In genomic region chr12:116675339-116676107, GRCh38 we compare ENCODE assay signal across 15 cellular contexts.
DNase-seq lines count a peak whose midpoint lies in the region; ATAC-seq, FAIRE-seq and TF ChIP-seq lines count a peak whose summit lies in the region.
"Had no signal": no experiment of that assay in that cellular context is flagged by ENCODE, and none has a peak within 500 bp of the region (broad histone marks: within the 10 kb centered on the region; RNA-seq: fewer than 3 reads in every experiment).

No MANE protein-coding gene starts in this region.

- H3K36me3 Mint-ChIP-seq in activated CD8-positive, alpha-beta memory T cell treated with anti-CD3 and anti-CD28 coated beads, Interleukin-2, amount 10 ng/mL, durations not matched to agents 7 days and 5 days, result no peaks in the 10 kb centered on the region
- H3K36me3 Mint-ChIP-seq: activated naive CD8-positive, alpha-beta T cell had no signal

- H3K18ac ChIP-seq in H1 (ENCODE audit: extremely low read depth, low read length), result no peak overlapping the region

- no peak overlapping the region for H4K8ac ChIP-seq in H1 (ENCODE audit: extremely low read depth, insufficient read depth, low read length)

- TF ChIP-seq RAD21 in H1 (IDR thresholded peaks at IDR 0.05 in 1 of 2, conservative IDR thresholded peaks at IDR 0.05 in 1 of 2; ENCODE audit: low read depth in 2 of 2, low read length in 2 of 2), result no peak

- no peak overlapping the region for H3K4ac ChIP-seq in H1 (replicated peaks; ENCODE audit: insufficient read length, low read depth, low read length)

- no peaks in the 10 kb centered on the region for H3K9me3 ChIP-seq in H1 (ENCODE audit: insufficient read depth in 2 of 2, low read depth in 1 of 2, low read length in 1 of 2)
- no peaks in the 10 kb centered on the region for H3K9me3 ChIP-seq in lung (ENCODE audit: control insufficient read depth in 2 of 2, insufficient read depth in 1 of 2, low read length in 1 of 2)

- no peak overlapping the region for H3K27ac ChIP-seq in H1 (ENCODE audit: low read depth, low read length)
- H3K27ac ChIP-seq in lung (ENCODE audit: low read depth in 1 of 2, low read length in 1 of 2), result peak overlapping the region in 1 of 2 donors; percentile 50
- H3K27ac ChIP-seq: hepatocyte had no signal

- peaks cover 49% of the 10 kb centered on the region for H3K4me1 Mint-ChIP-seq in activated CD8-positive, alpha-beta memory T cell treated with anti-CD3 and anti-CD28 coated beads, Interleukin-2, amount 10 ng/mL, durations not matched to agents 7 days and 5 days

- no peaks in the 10 kb centered on the region for H3K9me3 Mint-ChIP-seq in activated CD8-positive, alpha-beta memory T cell treated with anti-CD3 and anti-CD28 coated beads, Interleukin-2, amount 10 ng/mL, durations not matched to agents 7 days and 5 days (ENCODE audit: low read depth)
- H3K9me3 Mint-ChIP-seq: stimulated activated naive CD8-positive, alpha-beta T cell treated with anti-CD3 and anti-CD28 coated beads, Interleukin-15, amount 100 ng/mL, for 72 hours had no signal

- H2BK5ac ChIP-seq in H1 (ENCODE audit: low read depth, low read length), result 0 out of 2 replicates have a peak overlapping the region, but pooled peaks have one; percentile 26

- H2BK12ac ChIP-seq in H1 (ENCODE audit: low read depth, low read length), result no peak overlapping the region

- ATAC-seq in Right ventricle myocardium superior (ENCODE audit: poor library complexity) (peak; percentile 33), lung (ENCODE audit: insufficient read depth, low FRiP score) (peak; percentile 41), HG02840 (IDR thresholded peaks at IDR 0.05; ENCODE audit: low FRiP score, unreplicated experiment) (no peak)
- ATAC-seq in activated CD8-positive, alpha-beta memory T cell treated with anti-CD3 and anti-CD28 coated beads, Interleukin-2, amount 10 ng/mL, durations not matched to agents 7 days and 5 days, result no peak

- H2BK20ac ChIP-seq in H1 (ENCODE audit: low read length), result no peak overlapping the region

- CTCF ChIA-PET in H1 (lab: Charles Lee; ENCODE audit: partially characterized antibody), result interaction anchor here (0.6 to 1.1 kb wide), 3 partner anchors 22 to 332 kb away, joined by 3 read pairs; no protein-coding TSS in a partner anchor
- CTCF ChIA-PET in activated CD8-positive, alpha-beta memory T cell treated with anti-CD3 and anti-CD28 coated beads, Interleukin-2, amount 10 ng/mL, durations not matched to agents 7 days and 5 days (lab: Charles Lee), result interaction anchor here (1.2 to 2.6 kb wide), 2 partner anchors 16 to 33 kb away, joined by 4 to 14 read pairs; no protein-coding TSS in a partner anchor

- H3K14ac ChIP-seq in H1 (ENCODE audit: insufficient read length), result no peak overlapping the region

- no peak overlapping the region for H3K56ac ChIP-seq in H1 (replicated peaks; ENCODE audit: insufficient read length, low read depth, low read length)

- no peaks in the 10 kb centered on the region for H4K20me1 ChIP-seq in H1 (replicated peaks in 1 of 2; ENCODE audit: control insufficient read depth in 1 of 2, insufficient read depth in 2 of 2, low read length in 2 of 2)

- DNase-seq in Right ventricle myocardium superior (no peak), cardiac septum (ENCODE audit: low spot score) (no peak), H1 (ENCODE audit: low read depth in 1 of 2, low spot score in 2 of 2) (no peak), lung (ENCODE audit: low spot score) (no peak), NCI-H2081 treated with DMSO at 0.1 percent for 48 hours (lab: John Stamatoyannopoulos, UW) (no peak), ecto neural progenitor cell (ENCODE audit: low spot score) (no peak)
- DNase-seq in activated CD8-positive, alpha-beta memory T cell treated with anti-CD3 and anti-CD28 coated beads, Interleukin-2, amount 10 ng/mL, durations not matched to agents 7 days and 5 days, result no peak
- DNase-seq: COR-L47; EL; kidney; stimulated activated naive CD8-positive, alpha-beta T cell treated with anti-CD3 and anti-CD28 coated beads, Interleukin-15, amount 100 ng/mL, for 72 hours had no signal

- no peak for TF ChIP-seq POLR2A in H1 (IDR thresholded peaks at IDR 0.05; ENCODE audit: control extremely low read depth in 1 of 2, low read depth in 2 of 2, low read length in 2 of 2)

- H4K5ac ChIP-seq in H1 (ENCODE audit: insufficient read length, low read depth, low read length), result no peak overlapping the region

- no peak overlapping the region for H2BK120ac ChIP-seq in H1 (replicated peaks; ENCODE audit: low read depth, low read length)

- H3K27me3 ChIP-seq in H1 (replicated peaks in 1 of 4; ENCODE audit: control insufficient read depth in 3 of 4, extremely low read depth in 1 of 4, insufficient read depth in 3 of 4, low read length in 3 of 4) (no peaks in the 10 kb centered on the region), lung (ENCODE audit: control insufficient read depth, insufficient read depth) (no peaks in the 10 kb centered on the region)
- H3K27me3 ChIP-seq: hepatocyte had no signal

- TF ChIP-seq CTCF in H1 (IDR thresholded peaks at IDR 0.05; ENCODE audit: control extremely low read depth in 1 of 3, insufficient read depth in 1 of 3, low read depth in 1 of 3, low read length in 3 of 3), result no peak
- no peak for TF ChIP-seq CTCF in lung (IDR thresholded peaks at IDR 0.05; ENCODE audit: control extremely low read depth, extremely low read depth)

- TF ChIP-seq EP300 in H1 (IDR thresholded peaks at IDR 0.05; ENCODE audit: borderline replicate concordance in 1 of 2, low read depth in 2 of 2, low read length in 2 of 2), result no peak

- H3K79me2 ChIP-seq in H1 (ENCODE audit: control insufficient read depth in 1 of 2, insufficient read depth in 2 of 2, low read length in 2 of 2), result no peaks in the 10 kb centered on the region
- H3K79me2 ChIP-seq: hepatocyte had no signal

- H3K36me3 ChIP-seq in H1 (ENCODE audit: control insufficient read depth in 2 of 4, insufficient read depth in 4 of 4, low read length in 3 of 4), result no peaks in the 10 kb centered on the region
- H3K36me3 ChIP-seq in lung (ENCODE audit: control insufficient read depth in 2 of 2, insufficient read depth in 2 of 2, low read length in 2 of 2), result no peaks in the 10 kb centered on the region

- no peak overlapping the region for H3K4me2 ChIP-seq in H1 (ENCODE audit: insufficient read depth in 1 of 2, low read depth in 2 of 2, low read length in 2 of 2)
- H3K4me2 ChIP-seq: hepatocyte had no signal

- intact Hi-C loops in Right ventricle myocardium superior (cut with DNase I) (no loop called here), cardiac septum (cut with DNase I) (no loop called here)

- FAIRE-seq in H1 (lab: Jason Lieb, UNC), result no peak
- FAIRE-seq: kidney had no signal

- POLR2A ChIA-PET in H1 (lab: Charles Lee; ENCODE audit: partially characterized antibody), result no interaction called here

- H3K23ac ChIP-seq in H1 (ENCODE audit: insufficient read length), result no peak overlapping the region

- H2AFZ ChIP-seq in H1 (ENCODE audit: low read length), result no peak overlapping the region
- H2AFZ ChIP-seq: hepatocyte had no signal

- H3K23me2 ChIP-seq in H1 (ENCODE audit: low read depth, low read length), result peaks cover 1% of the 10 kb centered on the region; the same call in 1 of the 2 replicates

- no peaks in the 10 kb centered on the region for H3K4me1 ChIP-seq in H1 (replicated peaks in 1 of 4; ENCODE audit: control insufficient read depth in 3 of 4, insufficient read depth in 4 of 4, low read length in 3 of 4)
- H3K4me1 ChIP-seq in lung (ENCODE audit: control insufficient read depth in 2 of 2, insufficient read depth in 2 of 2, low read length in 2 of 2), result peaks cover 5 to 7% of the 10 kb centered on the region in 2 donors

- no peak overlapping the region for H3K9ac ChIP-seq in H1 (replicated peaks in 1 of 4; ENCODE audit: extremely low read depth in 1 of 4, low read depth in 3 of 4, low read length in 3 of 4)

- no peak overlapping the region for H2AK5ac ChIP-seq in H1 (ENCODE audit: low read depth, low read length)

- H3K4me3 Mint-ChIP-seq in activated CD8-positive, alpha-beta memory T cell treated with anti-CD3 and anti-CD28 coated beads, Interleukin-2, amount 10 ng/mL, durations not matched to agents 7 days and 5 days, result no peak overlapping the region
- H3K4me3 Mint-ChIP-seq: activated naive CD8-positive, alpha-beta T cell; stimulated activated naive CD8-positive, alpha-beta T cell treated with anti-CD3 and anti-CD28 coated beads, Interleukin-15, amount 100 ng/mL, for 72 hours had no signal

- no peak overlapping the region for H4K91ac ChIP-seq in H1 (replicated peaks; ENCODE audit: insufficient read length, low read length)

- peaks cover 5% of the 10 kb centered on the region for H3K27me3 Mint-ChIP-seq in activated CD8-positive, alpha-beta memory T cell treated with anti-CD3 and anti-CD28 coated beads, Interleukin-2, amount 10 ng/mL, durations not matched to agents 7 days and 5 days
- H3K27me3 Mint-ChIP-seq: activated naive CD8-positive, alpha-beta T cell; stimulated activated naive CD8-positive, alpha-beta T cell treated with anti-CD3 and anti-CD28 coated beads, Interleukin-15, amount 100 ng/mL, for 72 hours had no signal

- H3K4me3 ChIP-seq in H1 (ENCODE audit: extremely low read depth in 1 of 4, insufficient read depth in 2 of 4, low read depth in 3 of 4, low read length in 4 of 4) (no peak overlapping the region), lung (no peak overlapping the region)
- H3K4me3 ChIP-seq: hepatocyte had no signal

- H3K79me1 ChIP-seq in H1 (ENCODE audit: low read depth, low read length), result no peaks in the 10 kb centered on the region

- H2BK15ac ChIP-seq in H1 (ENCODE audit: low read length), result no peak overlapping the region

- no peak overlapping the region for H3K27ac Mint-ChIP-seq in activated CD8-positive, alpha-beta memory T cell treated with anti-CD3 and anti-CD28 coated beads, Interleukin-2, amount 10 ng/mL, durations not matched to agents 7 days and 5 days
- H3K27ac Mint-ChIP-seq: activated naive CD8-positive, alpha-beta T cell; progenitor cell of endocrine pancreas had no signal

- WGBS in H1 (ENCODE audit: extremely low coverage in 1 of 2, insufficient coverage in 1 of 2, insufficient read length in 1 of 2, insufficient replicate concordance in 2 of 2, low coverage in 1 of 2, low lambda C conversion rate in 2 of 2, missing lambda C conversion rate in 1 of 2), 2 experiments, result 90% methylated on average over 17 of the region's 18 CpGs; no CpG with 5 or more reads in 1 of the 2 experiments
- whole genome bisulfite sequencing in lung, 2 donors, result 64 to 77% methylated on average over 18 of the region's 18 CpGs

TF ChIP-seq in H1, 55 proteins besides CTCF, POLR2A, EP300 and RAD21 (continues in another document):
- TF ChIP-seq CHD2 (IDR thresholded peaks at IDR 0.05; ENCODE audit: low read length), result no peak
- no peak for TF ChIP-seq CTBP2 (IDR thresholded peaks at IDR 0.05; ENCODE audit: borderline replicate concordance, insufficient read depth, insufficient read length, low read length)
- no peak for TF ChIP-seq KDM5A (IDR thresholded peaks at IDR 0.05; ENCODE audit: low read length)
- no peak for TF ChIP-seq SUZ12 (IDR thresholded peaks at IDR 0.05; ENCODE audit: low read length)
- TF ChIP-seq RBBP5 (IDR thresholded peaks at IDR 0.05; ENCODE audit: borderline replicate concordance, low read depth, low read length), result no peak

Comparison
In these comparisons a context has a peak if more than half of its experiments do, and no peak if none do; other contexts are left out.
1. ATAC-seq: peak in Right ventricle myocardium superior (single experiment) and lung (single experiment); none in HG02840 (single experiment) and activated CD8-positive, alpha-beta memory T cell treated with anti-CD3 and anti-CD28 coated beads, Interleukin-2, amount 10 ng/mL, durations not matched to agents 7 days and 5 days (single experiment).